ENCODE assay signal across 8 cellular contexts in the genomic region with DNA sequence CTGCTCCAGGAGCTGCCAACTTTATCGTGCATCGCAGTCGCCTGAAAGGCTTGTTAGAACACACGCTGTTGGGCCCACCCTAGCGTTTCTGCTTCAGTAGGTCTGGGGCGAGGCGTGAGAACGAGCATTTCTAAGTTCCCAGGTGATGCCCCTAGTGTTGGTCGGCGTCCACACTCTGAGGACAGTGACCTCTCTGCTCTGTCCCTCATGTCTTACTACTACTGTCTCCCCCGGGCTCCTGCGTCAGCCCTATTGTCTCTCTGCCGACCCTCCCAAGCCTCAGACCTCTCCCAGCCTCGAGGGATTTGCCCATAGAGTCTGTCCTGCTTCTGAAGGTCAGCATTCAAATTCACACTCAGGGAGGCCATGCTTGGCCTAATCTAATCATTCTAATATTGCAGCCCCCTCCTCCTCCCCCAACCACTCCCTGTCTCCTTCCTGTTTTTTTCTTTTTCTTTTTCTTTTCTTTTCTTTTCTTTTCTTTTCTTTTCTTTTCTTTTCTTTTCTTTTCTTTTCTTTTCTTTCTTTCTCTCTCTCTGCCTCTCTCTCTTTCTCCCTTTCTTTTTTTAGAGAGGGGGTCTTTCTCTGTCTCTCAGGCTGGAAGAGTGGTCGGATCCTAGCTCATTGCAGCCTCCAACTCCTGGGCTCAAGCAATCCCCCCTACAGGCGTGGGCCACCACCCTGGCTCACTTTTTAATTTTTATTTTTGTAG. TPM values are rescaled to one million over a fixed set of nuclear protein-coding genes. Genes with fewer than 3 reads are reported as not detected.
DNase-seq lines count a peak whose midpoint lies in the region; ATAC-seq and TF ChIP-seq lines count a peak whose summit lies in the region.

No MANE protein-coding gene starts in this region.

- peak overlapping the region; percentile 92 for H3K4me3 Mint-ChIP-seq in T-helper 17 cell
- peak overlapping the region; percentile 98 for H3K4me3 Mint-ChIP-seq in neural progenitor cell

- H3K27ac ChIP-seq in 22Rv1 (peak overlapping the region; percentile 67), neural progenitor cell (no peak overlapping the region)

- H3K27ac Mint-ChIP-seq in T-helper 17 cell (peak overlapping the region; percentile 93), neural progenitor cell (peak overlapping the region; percentile 96)

- H3K27me3 ChIP-seq in H7 (ENCODE audit: control insufficient read depth, insufficient read depth, low read length) (no peaks in the 10 kb centered on the region), neural progenitor cell (no peaks in the 10 kb centered on the region)

- DNase-seq in GDM1 (lab: John Stamatoyannopoulos, UW) (peak; percentile 32), H7 (peak; percentile 67), LHCN-M2 (ENCODE audit: low read depth) (peak; percentile 23), T-helper 17 cell (no peak), fibroblast of pulmonary artery (ENCODE audit: low read depth) (peak; percentile 17), neural progenitor cell (ENCODE audit: low spot score) (peak; percentile 78), NCI-H2107 treated with DMSO at 0.1 percent for 48 hours (lab: John Stamatoyannopoulos, UW; ENCODE audit: unreplicated experiment) (no peak)

- H3K79me2 ChIP-seq in neural progenitor cell (ENCODE audit: low read depth), result peaks cover 36% of the 10 kb centered on the region

- no peaks in the 10 kb centered on the region for H3K9me3 ChIP-seq in T-helper 17 cell (ENCODE audit: control insufficient read depth, low read length, poor library complexity, severe bottlenecking)
- H3K9me3 ChIP-seq in neural progenitor cell (ENCODE audit: low read depth), result no peaks in the 10 kb centered on the region

- H2AFZ ChIP-seq in neural progenitor cell (replicated peaks), result peak overlapping the region; percentile 65

- H3K27me3 Mint-ChIP-seq in T-helper 17 cell (no peaks in the 10 kb centered on the region), neural progenitor cell (ENCODE audit: insufficient read depth, low read depth) (peaks cover 7% of the 10 kb centered on the region)

- H3K4me1 Mint-ChIP-seq in T-helper 17 cell (peaks cover 8% of the 10 kb centered on the region), neural progenitor cell (peaks cover 13% of the 10 kb centered on the region)

- TF ChIP-seq CTCF in 22Rv1 (IDR thresholded peaks at IDR 0.05) (no peak), fibroblast of pulmonary artery (IDR thresholded peaks at IDR 0.05; ENCODE audit: low read length, missing control alignments) (no peak), neural progenitor cell (IDR thresholded peaks at IDR 0.05) (peak; percentile 34)

- no peaks in the 10 kb centered on the region for H3K9me3 Mint-ChIP-seq in neural progenitor cell

- peak overlapping the region; percentile 91 for H3K4me3 ChIP-seq in H7 (ENCODE audit: insufficient read depth, low read depth, low read length)
- peak overlapping the region; percentile 93 for H3K4me3 ChIP-seq in fibroblast of pulmonary artery (replicated peaks; ENCODE audit: low read depth, low read length)
- peak overlapping the region; percentile 74 for H3K4me3 ChIP-seq in neural progenitor cell

- no peak for ATAC-seq in T-helper 17 cell

- peak overlapping the region; percentile 87 for H3K4me2 ChIP-seq in neural progenitor cell

- peaks cover 17% of the 10 kb centered on the region for H3F3A ChIP-seq in neural progenitor cell (ENCODE audit: low read depth)

- H4K20me1 ChIP-seq in neural progenitor cell (ENCODE audit: low read depth), result no peaks in the 10 kb centered on the region

- no peaks in the 10 kb centered on the region for H3K36me3 Mint-ChIP-seq in T-helper 17 cell (ENCODE audit: low read depth)
- no peaks in the 10 kb centered on the region for H3K36me3 Mint-ChIP-seq in neural progenitor cell

- H3K9ac ChIP-seq in neural progenitor cell, result no peak overlapping the region

- H3K4me1 ChIP-seq in neural progenitor cell, result peaks cover 6% of the 10 kb centered on the region

- H3K36me3 ChIP-seq in H7 (replicated peaks; ENCODE audit: control insufficient read depth, insufficient read depth, low read length) (no peaks in the 10 kb centered on the region), neural progenitor cell (no peaks in the 10 kb centered on the region)

RNA-seq across cellular contexts. Expression of gene ZFP64, which starts 0.9 kb away (rescaled TPM):
- total RNA-seq in H7 (2014; rRNA removed; shearing (Covaris generic)), result 27.0 and 39.5 TPM in 2 replicates
- total RNA-seq in LHCN-M2 (2014; rRNA removed) (8.3 and 9.1 TPM in 2 replicates), T-helper 17 cell (1 to 10 TPM; 7.5 to 9.8 TPM), neural progenitor cell (ENCODE audit: low replicate concordance) (13.7 and 23.1 TPM in 2 replicates)
- polyA plus RNA-seq in LHCN-M2 (2012), result 6.2 TPM

Comparison
In these comparisons a context has a peak if more than half of its experiments do, and no peak if none do; other contexts are left out.
1. DNase-seq: peak in GDM1 (single experiment), H7 (single experiment), LHCN-M2 (single experiment), fibroblast of pulmonary artery (single experiment) and neural progenitor cell (single experiment); none in T-helper 17 cell (0 of 3) and NCI-H2107 treated with DMSO at 0.1 percent for 48 hours (single experiment).
2. Peak in every context shown above with its lines, with median percentiles within 50 percentile points of each other: H3K4me3 ChIP-seq.